In genomic region chr18:64311859-64312258, GRCh38 we compare ENCODE assay signal across 5 cellular contexts.
"Had no signal": no experiment of that assay in that cellular context is flagged by ENCODE, and none has a peak within 500 bp of the region (broad histone marks: within the 10 kb centered on the region; RNA-seq: fewer than 3 reads in every experiment).

No MANE protein-coding gene starts in this region.

- H3K4me1 Mint-ChIP-seq: IgD-negative memory B cell had no signal

- DNase-seq: IMR-90, KBM-7 had no signal

- H3K27ac Mint-ChIP-seq: IgD-negative memory B cell had no signal

- ATAC-seq: HepG2, K562 had no signal

- H3K27me3 Mint-ChIP-seq: IgD-negative memory B cell had no signal

- H3K4me3 Mint-ChIP-seq: IgD-negative memory B cell had no signal
